10 cellular contexts compared by ENCODE assay signal in the genomic region with DNA sequence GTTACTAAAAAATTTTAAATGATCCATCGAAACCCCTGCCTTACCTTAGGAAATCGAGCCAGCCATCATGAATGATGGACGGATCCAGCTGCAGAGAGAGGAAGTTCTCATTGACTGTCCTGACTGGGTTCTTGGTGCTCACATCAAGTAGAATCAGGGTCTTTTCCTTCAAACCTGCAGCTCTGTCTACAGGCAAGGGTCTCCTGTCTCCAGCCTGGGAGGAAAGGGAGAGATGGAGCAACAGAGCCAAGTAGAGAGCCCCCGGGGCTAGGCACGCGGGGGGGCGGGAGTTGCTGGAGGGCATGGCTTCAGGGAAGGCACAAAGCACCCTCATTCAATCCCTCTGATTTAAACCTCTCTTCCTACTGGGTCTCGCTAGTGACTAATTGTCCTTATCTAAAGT. TPM values are rescaled to one million over a fixed set of nuclear protein-coding genes. Genes with fewer than 3 reads are reported as not detected.
DNase-seq lines count a peak whose midpoint lies in the region; ATAC-seq and TF ChIP-seq lines count a peak whose summit lies in the region.
"Had no signal": no experiment of that assay in that cellular context is flagged by ENCODE, and none has a peak within 500 bp of the region (broad histone marks: within the 10 kb centered on the region; RNA-seq: fewer than 3 reads in every experiment).

Gene HPSE2 (minus strand): TSS at position 384 of the 403 bp plus-strand sequence.

- TF ChIP-seq POLR2A in upper lobe of left lung (IDR thresholded peaks at IDR 0.05) = no peak

- no peak for TF ChIP-seq EP300 in upper lobe of left lung (IDR thresholded peaks at IDR 0.05)

- H3K36me3 Mint-ChIP-seq in activated naive CD4-positive, alpha-beta T cell treated with anti-CD3 and anti-CD28 coated beads, Interleukin-2, amount 50 U/mL, for 24 hours = no peaks in the 10 kb centered on the region
- H3K36me3 Mint-ChIP-seq in activated naive CD4-positive, alpha-beta T cell treated with anti-CD3 and anti-CD28 coated beads, Interleukin-2, amount 50 U/mL, for 72 hours = no peaks in the 10 kb centered on the region

- TF ChIP-seq CTCF in colonic mucosa (IDR thresholded peaks at IDR 0.05) = no peak
- TF ChIP-seq CTCF in upper lobe of left lung (IDR thresholded peaks at IDR 0.05) = no peak

- ATAC-seq in activated naive CD4-positive, alpha-beta T cell treated with anti-CD3 and anti-CD28 coated beads, Interleukin-2, amount 50 U/mL, for 72 hours = no peak
- ATAC-seq in upper lobe of left lung (ENCODE audit: low FRiP score in 2 of 2) = no peak
- ATAC-seq in GM18861 (IDR thresholded peaks at IDR 0.05; ENCODE audit: unreplicated experiment) = no peak
- no peak for ATAC-seq in GM21529 (IDR thresholded peaks at IDR 0.05; ENCODE audit: unreplicated experiment)

- H3K4me1 ChIP-seq in colonic mucosa (no peaks in the 10 kb centered on the region), mucosa of rectum (ENCODE audit: control insufficient read depth in 2 of 2, insufficient read depth in 2 of 2, low read length in 2 of 2) (peaks cover 0 to 3% of the 10 kb centered on the region in 2 donors), upper lobe of left lung (peaks cover 23 to 43% (median 29%) of the 10 kb centered on the region in 4 donors)
- H3K4me1 ChIP-seq: SJCRH30 had no signal

- peaks cover 49% of the 10 kb centered on the region for H3K27me3 Mint-ChIP-seq in activated naive CD4-positive, alpha-beta T cell treated with anti-CD3 and anti-CD28 coated beads, Interleukin-2, amount 50 U/mL, for 24 hours

- no peak within 1 kb of the TSS for H3K27ac Mint-ChIP-seq in activated naive CD4-positive, alpha-beta T cell treated with anti-CD3 and anti-CD28 coated beads, Interleukin-2, amount 50 U/mL, for 24 hours
- no peak within 1 kb of the TSS for H3K27ac Mint-ChIP-seq in activated naive CD4-positive, alpha-beta T cell treated with anti-CD3 and anti-CD28 coated beads, Interleukin-2, amount 50 U/mL, for 72 hours

- DNase-seq in activated naive CD4-positive, alpha-beta T cell treated with anti-CD3 and anti-CD28 coated beads, Interleukin-2, amount 50 U/mL, for 72 hours (ENCODE audit: low spot score in 2 of 2) = no peak
- no peak for DNase-seq in colonic mucosa
- peak in 1 of 2 donors; percentile 36 for DNase-seq in upper lobe of left lung
- no peak for DNase-seq in NCI-H1930 (lab: John Stamatoyannopoulos, UW)
- DNase-seq: NCI-H1417 had no signal

- peaks cover 57% of the 10 kb centered on the region for H3K27me3 ChIP-seq in colonic mucosa
- H3K27me3 ChIP-seq in mucosa of rectum (ENCODE audit: control insufficient read depth in 2 of 2, insufficient read depth in 2 of 2, low read length in 2 of 2) = peaks cover 41 to 42% of the 10 kb centered on the region in 2 donors
- H3K27me3 ChIP-seq in upper lobe of left lung = peaks cover 0 to 48% (median 26%) of the 10 kb centered on the region in 4 donors

- intact Hi-C loops in colonic mucosa (cut with DNase I) = no loop called here

- H3K27ac ChIP-seq in colonic mucosa = peak within 1 kb of the TSS; percentile 9
- H3K27ac ChIP-seq in mucosa of rectum (ENCODE audit: low read depth in 2 of 2, low read length in 2 of 2) = no peak within 1 kb of the TSS
- no peak within 1 kb of the TSS for H3K27ac ChIP-seq in upper lobe of left lung
- H3K27ac ChIP-seq: SJCRH30 had no signal

- H3K36me3 ChIP-seq in colonic mucosa (no peaks in the 10 kb centered on the region), mucosa of rectum (ENCODE audit: control insufficient read depth in 2 of 2, insufficient read depth in 2 of 2, low read length in 2 of 2) (no peaks in the 10 kb centered on the region), upper lobe of left lung (no peaks in the 10 kb centered on the region)
- H3K36me3 ChIP-seq: SJCRH30 had no signal

- H3K4me3 Mint-ChIP-seq in activated naive CD4-positive, alpha-beta T cell treated with anti-CD3 and anti-CD28 coated beads, Interleukin-2, amount 50 U/mL, for 24 hours = peak within 1 kb of the TSS; percentile 47

- H3K9me3 ChIP-seq in colonic mucosa (no peaks in the 10 kb centered on the region), mucosa of rectum (ENCODE audit: control insufficient read depth in 2 of 2, low read length in 2 of 2) (no peaks in the 10 kb centered on the region), upper lobe of left lung (no peaks in the 10 kb centered on the region)

- 3 to 7% methylated on average over 8 of the region's 8 CpGs for WGBS in upper lobe of left lung, 2 donors

- H3K9ac ChIP-seq in colonic mucosa (ENCODE audit: low read depth in 2 of 2, low read length in 2 of 2) = peak within 1 kb of the TSS in 1 of 2 donors; percentile 12
- H3K9ac ChIP-seq in mucosa of rectum (ENCODE audit: low read depth in 1 of 2, low read length in 2 of 2) = peak within 1 kb of the TSS in 1 of 2 donors; percentile 6

- no peak within 1 kb of the TSS for H3K4me3 ChIP-seq in colonic mucosa
- peak within 1 kb of the TSS; percentile 43 to 59 for H3K4me3 ChIP-seq in mucosa of rectum (ENCODE audit: low read length in 2 of 2)
- peak within 1 kb of the TSS in 3 of 4 donors; percentile 34 to 48 (median 48) for H3K4me3 ChIP-seq in upper lobe of left lung
- H3K4me3 ChIP-seq: SJCRH30 had no signal

- peaks cover 31% of the 10 kb centered on the region for H3K4me1 Mint-ChIP-seq in activated naive CD4-positive, alpha-beta T cell treated with anti-CD3 and anti-CD28 coated beads, Interleukin-2, amount 50 U/mL, for 24 hours

- no peaks in the 10 kb centered on the region for H3K9me3 Mint-ChIP-seq in activated naive CD4-positive, alpha-beta T cell treated with anti-CD3 and anti-CD28 coated beads, Interleukin-2, amount 50 U/mL, for 24 hours
- H3K9me3 Mint-ChIP-seq in activated naive CD4-positive, alpha-beta T cell treated with anti-CD3 and anti-CD28 coated beads, Interleukin-2, amount 50 U/mL, for 72 hours = no peaks in the 10 kb centered on the region

RNA-seq across cellular contexts. Expression of gene HPSE2, which starts in this region (rescaled TPM):
- not detected for total RNA-seq in activated naive CD4-positive, alpha-beta T cell treated with anti-CD3 and anti-CD28 coated beads, Interleukin-2, amount 50 U/mL, for 72 hours
- total RNA-seq in colonic mucosa (1 to 10 TPM; 1.0 to 1.8 TPM), upper lobe of left lung (1 to 10 TPM in 1 of 6 donors, under 1 TPM in 4, not detected in 1; 0.15 to 1.1 (median 0.91) TPM)
- total RNA-seq: SJCRH30 had no signal
